25 cellular contexts compared by ENCODE assay signal in the genomic region with DNA sequence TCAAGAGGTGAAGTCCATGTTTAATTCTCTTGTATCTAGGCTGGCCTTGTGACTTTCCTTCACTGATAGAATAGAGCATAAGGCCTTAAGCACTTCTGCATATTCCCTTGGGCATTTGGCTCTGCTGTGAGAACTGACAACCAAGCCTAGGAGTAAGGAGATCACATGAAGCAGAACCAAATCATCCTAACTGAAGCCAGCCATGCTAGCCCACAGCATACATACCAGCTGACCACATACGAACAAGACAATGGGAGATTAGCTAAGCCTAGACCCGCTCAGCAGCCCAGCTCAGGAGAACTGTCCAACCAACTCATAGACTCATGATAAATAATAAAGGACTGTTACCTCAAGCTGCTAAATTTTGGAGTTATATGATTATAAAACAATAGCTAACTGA.
A peak's percentile ranks its signal among the peaks of the same experiment; 100 is the strongest.
DNase-seq lines count a peak whose midpoint lies in the region; ATAC-seq, FAIRE-seq and TF ChIP-seq lines count a peak whose summit lies in the region.
"Had no signal": no experiment of that assay in that cellular context is flagged by ENCODE, and none has a peak within 500 bp of the region (broad histone marks: within the 10 kb centered on the region; RNA-seq: fewer than 3 reads in every experiment).

No MANE protein-coding gene starts in this region.

- no peak overlapping the region for H3K4me2 ChIP-seq in astrocyte (ENCODE audit: low read length)
- H3K4me2 ChIP-seq: A549, SK-N-SH had no signal

- no peak overlapping the region for H3K9ac ChIP-seq in astrocyte (ENCODE audit: low read length)
- H3K9ac ChIP-seq: SK-N-SH had no signal

- 90 to 91% methylated on average over 2 of the region's 2 CpGs for WGBS in heart right ventricle, 2 donors

- FAIRE-seq in astrocyte (lab: Jason Lieb, UNC): no peak
- FAIRE-seq: A549, H54, HTR-8/SVneo, K562 had no signal

- H4K20me1 ChIP-seq in astrocyte (ENCODE audit: insufficient read depth, low read length): no peaks in the 10 kb centered on the region

- no peaks in the 10 kb centered on the region for H3K9me3 Mint-ChIP-seq in astrocyte (ENCODE audit: unreplicated experiment)

- H3K79me2 ChIP-seq in astrocyte (ENCODE audit: insufficient read depth, low read length): no peaks in the 10 kb centered on the region

- no peaks in the 10 kb centered on the region for H3K4me1 Mint-ChIP-seq in astrocyte (ENCODE audit: low read depth, unreplicated experiment)
- H3K4me1 Mint-ChIP-seq: B cell had no signal

- intact Hi-C loops in heart right ventricle (cut with DNase I): no loop called here

- ATAC-seq in GM18858 (IDR thresholded peaks at IDR 0.05; ENCODE audit: unreplicated experiment): no peak
- no peak for ATAC-seq in heart right ventricle
- ATAC-seq: A549; CD8-positive, alpha-beta T cell; K562; PC-3 had no signal

- H3K27ac Mint-ChIP-seq in astrocyte (ENCODE audit: unreplicated experiment): no peak overlapping the region
- H3K27ac Mint-ChIP-seq: B cell; CD8-positive, alpha-beta T cell; T-helper 1 cell treated with Interleukin-12 subunit alpha and Interleukin-12 subunit beta and Interleukin-4 antibody, amounts not matched to agents 30 μg/mL and 1 μg/mL, for 36 hours had no signal

- no peak overlapping the region for H3K4me3 Mint-ChIP-seq in astrocyte (ENCODE audit: unreplicated experiment)
- H3K4me3 Mint-ChIP-seq: B cell; CD8-positive, alpha-beta T cell; T-helper 1 cell treated with Interleukin-12 subunit alpha and Interleukin-12 subunit beta and Interleukin-4 antibody, amounts not matched to agents 30 μg/mL and 1 μg/mL, for 36 hours had no signal

- H3K27ac ChIP-seq in astrocyte (ENCODE audit: low read depth, low read length) (no peak overlapping the region), heart right ventricle (no peak overlapping the region)
- H3K27ac ChIP-seq: A549, C4-2B had no signal

- no peaks in the 10 kb centered on the region for H3K27me3 ChIP-seq in astrocyte (ENCODE audit: insufficient read depth, low read length)
- no peaks in the 10 kb centered on the region for H3K27me3 ChIP-seq in heart right ventricle

- H3K36me3 ChIP-seq in astrocyte (ENCODE audit: insufficient read depth, low read length) (no peaks in the 10 kb centered on the region), heart right ventricle (no peaks in the 10 kb centered on the region)

- H3K9me3 ChIP-seq in astrocyte (ENCODE audit: insufficient read depth, low read depth, low read length) (no peaks in the 10 kb centered on the region), heart right ventricle (no peaks in the 10 kb centered on the region)
- H3K9me3 ChIP-seq: A549, Caco-2, SK-N-SH had no signal

- no peak overlapping the region for H2AFZ ChIP-seq in astrocyte (ENCODE audit: low read depth, low read length)

- H3K4me1 ChIP-seq in astrocyte (ENCODE audit: insufficient read depth, low read length): no peaks in the 10 kb centered on the region
- no peaks in the 10 kb centered on the region for H3K4me1 ChIP-seq in heart right ventricle
- H3K4me1 ChIP-seq: A549, Caco-2 had no signal

- TF ChIP-seq CTCF in AG10803 (conservative IDR thresholded peaks at IDR 0.05; ENCODE audit: low read length) (no peak), astrocyte (IDR thresholded peaks at IDR 0.05; ENCODE audit: insufficient read depth, low read depth, low read length) (no peak), fibroblast of pulmonary artery (IDR thresholded peaks at IDR 0.05; ENCODE audit: low read length, missing control alignments) (no peak), heart right ventricle (IDR thresholded peaks at IDR 0.05) (no peak)

- no peaks in the 10 kb centered on the region for H3K36me3 Mint-ChIP-seq in astrocyte (ENCODE audit: low read depth, unreplicated experiment)
- H3K36me3 Mint-ChIP-seq: CD8-positive, alpha-beta T cell had no signal

- H3K4me3 ChIP-seq in AG10803 (ENCODE audit: low read length) (no peak overlapping the region), astrocyte (ENCODE audit: insufficient read depth, low read depth, low read length) (no peak overlapping the region), fibroblast of pulmonary artery (replicated peaks; ENCODE audit: low read depth, low read length) (no peak overlapping the region), heart right ventricle (no peak overlapping the region)
- H3K4me3 ChIP-seq: A549, K562 had no signal

- DNase-seq in AG10803 (ENCODE audit: low read depth) (peak; percentile 49), LHCN-M2 (ENCODE audit: low read depth) (peak; percentile 11), astrocyte (ENCODE audit: low read depth) (peak; percentile 53), fibroblast of pulmonary artery (ENCODE audit: low read depth) (peak; percentile 13), DMS153 treated with DMSO at 0.1 percent for 48 hours (lab: John Stamatoyannopoulos, UW; ENCODE audit: unreplicated experiment) (no peak), NCI-H774 (lab: John Stamatoyannopoulos, UW) (no peak), heart right ventricle (no peak)
- DNase-seq: Caco-2; CD8-positive, alpha-beta T cell; DND-41; Kasumi-1; NCI-H2081; NCI-H2227 treated with DMSO at 0.1 percent for 48 hours; NK-92 treated with Interleukin-12 subunit alpha and Interleukin-12 subunit beta, amount 100 ng/mL, for 24 hours; PC-3; SK-N-SH; SW 1271 had no signal

- no peaks in the 10 kb centered on the region for H3K27me3 Mint-ChIP-seq in astrocyte (ENCODE audit: low read depth, unreplicated experiment)
- H3K27me3 Mint-ChIP-seq: B cell had no signal

Comparison
In these comparisons a context has a peak if more than half of its experiments do, and no peak if none do; other contexts are left out.
1. DNase-seq: peak in AG10803 (single experiment), LHCN-M2 (single experiment), astrocyte (single experiment) and fibroblast of pulmonary artery (single experiment); none in DMS153 treated with DMSO at 0.1 percent for 48 hours (single experiment), NCI-H774 (single experiment) and heart right ventricle (0 of 2).